In the genomic region with DNA sequence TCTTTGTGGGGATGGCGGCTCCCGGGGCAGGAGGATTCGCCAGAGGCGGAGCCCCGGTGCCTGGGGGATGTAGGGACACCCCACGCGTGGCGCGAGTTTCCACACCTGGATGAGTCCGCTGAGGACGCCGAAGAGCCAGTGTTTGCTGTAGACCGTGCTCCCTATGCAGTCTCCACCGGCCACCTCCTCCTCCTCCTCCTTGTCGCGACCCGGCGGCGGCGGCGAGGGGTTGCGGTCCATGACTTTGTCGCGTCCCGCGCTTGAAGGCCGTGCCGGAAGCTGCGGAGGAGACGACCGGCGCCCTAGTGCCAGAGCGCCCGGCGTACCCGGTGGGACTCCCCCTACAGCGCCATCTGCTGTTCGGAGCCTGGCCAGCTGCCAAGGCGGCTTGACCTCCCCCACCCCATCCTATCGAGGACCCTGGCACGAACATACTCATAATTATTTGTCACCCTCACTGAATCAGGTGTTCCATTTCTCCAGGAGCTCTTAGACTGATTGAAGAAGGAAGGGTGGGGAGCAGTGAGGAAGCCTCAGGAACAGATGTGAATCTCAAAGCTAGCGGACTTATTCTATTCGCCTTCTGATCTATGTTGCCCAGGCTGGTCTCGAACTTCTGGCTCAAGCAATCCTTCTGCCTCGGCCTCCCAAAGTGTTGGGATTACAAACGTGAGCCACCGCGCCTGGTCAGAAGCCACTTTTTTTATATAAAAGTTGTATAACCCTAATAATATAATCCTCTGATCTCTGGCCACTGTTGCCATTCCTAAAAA, we compare ENCODE assay signal across 1 cellular context.
A peak's percentile ranks its signal among the peaks of the same experiment; 100 is the strongest.
TF ChIP-seq lines count a peak whose summit lies in the region.

A gene with protein sequence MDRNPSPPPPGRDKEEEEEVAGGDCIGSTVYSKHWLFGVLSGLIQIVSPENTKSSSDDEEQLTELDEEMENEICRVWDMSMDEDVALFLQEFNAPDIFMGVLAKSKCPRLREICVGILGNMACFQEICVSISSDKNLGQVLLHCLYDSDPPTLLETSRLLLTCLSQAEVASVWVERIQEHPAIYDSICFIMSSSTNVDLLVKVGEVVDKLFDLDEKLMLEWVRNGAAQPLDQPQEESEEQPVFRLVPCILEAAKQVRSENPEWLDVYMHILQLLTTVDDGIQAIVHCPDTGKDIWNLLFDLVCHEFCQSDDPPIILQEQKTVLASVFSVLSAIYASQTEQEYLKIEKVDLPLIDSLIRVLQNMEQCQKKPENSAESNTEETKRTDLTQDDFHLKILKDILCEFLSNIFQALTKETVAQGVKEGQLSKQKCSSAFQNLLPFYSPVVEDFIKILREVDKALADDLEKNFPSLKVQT (minus strand): TSS at position 281 of the 773 bp plus-strand sequence. CDS start 41 bp downstream, at position 240.

TF ChIP-seq in HepG2, 621 proteins besides CTCF, POLR2A, EP300 and RAD21 (continued from another document and continues in another):
- TF ChIP-seq, protein P1, sequence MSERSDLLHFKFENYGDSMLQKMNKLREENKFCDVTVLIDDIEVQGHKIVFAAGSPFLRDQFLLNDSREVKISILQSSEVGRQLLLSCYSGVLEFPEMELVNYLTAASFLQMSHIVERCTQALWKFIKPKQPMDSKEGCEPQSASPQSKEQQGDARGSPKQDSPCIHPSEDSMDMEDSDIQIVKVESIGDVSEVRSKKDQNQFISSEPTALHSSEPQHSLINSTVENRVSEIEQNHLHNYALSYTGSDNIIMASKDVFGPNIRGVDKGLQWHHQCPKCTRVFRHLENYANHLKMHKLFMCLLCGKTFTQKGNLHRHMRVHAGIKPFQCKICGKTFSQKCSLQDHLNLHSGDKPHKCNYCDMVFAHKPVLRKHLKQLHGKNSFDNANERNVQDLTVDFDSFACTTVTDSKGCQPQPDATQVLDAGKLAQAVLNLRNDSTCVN (CRISPR knock-in tag; IDR thresholded peaks at IDR 0.05; ENCODE audit: borderline replicate concordance) = 0 out of 2 replicates have a peak, but pooled peaks have one; percentile 43
- TF ChIP-seq, protein P2, sequence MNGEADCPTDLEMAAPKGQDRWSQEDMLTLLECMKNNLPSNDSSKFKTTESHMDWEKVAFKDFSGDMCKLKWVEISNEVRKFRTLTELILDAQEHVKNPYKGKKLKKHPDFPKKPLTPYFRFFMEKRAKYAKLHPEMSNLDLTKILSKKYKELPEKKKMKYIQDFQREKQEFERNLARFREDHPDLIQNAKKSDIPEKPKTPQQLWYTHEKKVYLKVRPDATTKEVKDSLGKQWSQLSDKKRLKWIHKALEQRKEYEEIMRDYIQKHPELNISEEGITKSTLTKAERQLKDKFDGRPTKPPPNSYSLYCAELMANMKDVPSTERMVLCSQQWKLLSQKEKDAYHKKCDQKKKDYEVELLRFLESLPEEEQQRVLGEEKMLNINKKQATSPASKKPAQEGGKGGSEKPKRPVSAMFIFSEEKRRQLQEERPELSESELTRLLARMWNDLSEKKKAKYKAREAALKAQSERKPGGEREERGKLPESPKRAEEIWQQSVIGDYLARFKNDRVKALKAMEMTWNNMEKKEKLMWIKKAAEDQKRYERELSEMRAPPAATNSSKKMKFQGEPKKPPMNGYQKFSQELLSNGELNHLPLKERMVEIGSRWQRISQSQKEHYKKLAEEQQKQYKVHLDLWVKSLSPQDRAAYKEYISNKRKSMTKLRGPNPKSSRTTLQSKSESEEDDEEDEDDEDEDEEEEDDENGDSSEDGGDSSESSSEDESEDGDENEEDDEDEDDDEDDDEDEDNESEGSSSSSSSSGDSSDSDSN (CRISPR knock-in tag; IDR thresholded peaks at IDR 0.05) = peak; percentile 83
- TF ChIP-seq, protein P3, sequence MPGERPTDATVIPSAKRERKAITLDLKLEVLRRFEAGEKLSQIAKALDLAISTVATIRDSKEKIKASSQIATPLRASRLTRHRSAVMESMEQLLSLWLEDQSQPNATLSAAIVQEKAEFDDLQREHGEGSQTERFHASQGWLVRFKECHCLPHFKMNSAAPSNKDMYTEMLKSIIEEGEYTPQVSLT (CRISPR knock-in tag; IDR thresholded peaks at IDR 0.05; ENCODE audit: borderline replicate concordance, low read depth) = peak; percentile 38; the same call in 1 of the 2 replicates
- TF ChIP-seq TCF12 (IDR thresholded peaks at IDR 0.05) = no peak
- TF ChIP-seq TCF12 (CRISPR knock-in tag; IDR thresholded peaks at IDR 0.05) = peak; percentile 45; the same call in 1 of the 2 replicates
- TF ChIP-seq DR1 (CRISPR knock-in tag; IDR thresholded peaks at IDR 0.05) = peak; percentile 69
- TF ChIP-seq ZNF138 (CRISPR knock-in tag; IDR thresholded peaks at IDR 0.05; ENCODE audit: low read depth) = no peak
- TF ChIP-seq, protein P4, sequence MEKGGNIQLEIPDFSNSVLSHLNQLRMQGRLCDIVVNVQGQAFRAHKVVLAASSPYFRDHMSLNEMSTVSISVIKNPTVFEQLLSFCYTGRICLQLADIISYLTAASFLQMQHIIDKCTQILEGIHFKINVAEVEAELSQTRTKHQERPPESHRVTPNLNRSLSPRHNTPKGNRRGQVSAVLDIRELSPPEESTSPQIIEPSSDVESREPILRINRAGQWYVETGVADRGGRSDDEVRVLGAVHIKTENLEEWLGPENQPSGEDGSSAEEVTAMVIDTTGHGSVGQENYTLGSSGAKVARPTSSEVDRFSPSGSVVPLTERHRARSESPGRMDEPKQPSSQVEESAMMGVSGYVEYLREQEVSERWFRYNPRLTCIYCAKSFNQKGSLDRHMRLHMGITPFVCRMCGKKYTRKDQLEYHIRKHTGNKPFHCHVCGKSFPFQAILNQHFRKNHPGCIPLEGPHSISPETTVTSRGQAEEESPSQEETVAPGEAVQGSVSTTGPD (CRISPR knock-in tag; IDR thresholded peaks at IDR 0.05) = no peak
- TF ChIP-seq, protein P5, sequence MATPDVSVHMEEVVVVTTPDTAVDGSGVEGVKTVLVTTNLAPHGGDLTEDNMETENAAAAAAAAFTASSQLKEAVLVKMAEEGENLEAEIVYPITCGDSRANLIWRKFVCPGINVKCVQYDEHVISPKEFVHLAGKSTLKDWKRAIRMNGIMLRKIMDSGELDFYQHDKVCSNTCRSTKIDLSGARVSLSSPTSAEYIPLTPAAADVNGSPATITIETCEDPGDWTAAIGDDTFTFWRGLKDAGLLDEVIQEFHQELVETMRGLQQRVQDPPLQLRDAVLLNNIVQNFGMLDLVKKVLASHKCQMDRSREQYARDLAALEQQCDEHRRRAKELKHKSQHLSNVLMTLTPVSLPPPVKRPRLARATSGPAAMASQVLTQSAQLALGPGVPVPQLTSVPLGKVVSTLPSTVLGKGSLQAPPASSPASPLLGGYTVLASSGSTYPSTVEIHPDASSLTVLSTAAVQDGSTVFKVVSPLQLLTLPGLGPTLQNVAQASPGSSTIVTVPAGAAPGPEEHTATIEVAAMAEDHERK (CRISPR knock-in tag; IDR thresholded peaks at IDR 0.05; ENCODE audit: low read depth) = no peak; the same call in 1 of the 2 replicates
- TF ChIP-seq KLF6 (CRISPR knock-in tag; IDR thresholded peaks at IDR 0.05) = peak; percentile 63; the same call in 1 of the 2 replicates
- TF ChIP-seq, protein P6, sequence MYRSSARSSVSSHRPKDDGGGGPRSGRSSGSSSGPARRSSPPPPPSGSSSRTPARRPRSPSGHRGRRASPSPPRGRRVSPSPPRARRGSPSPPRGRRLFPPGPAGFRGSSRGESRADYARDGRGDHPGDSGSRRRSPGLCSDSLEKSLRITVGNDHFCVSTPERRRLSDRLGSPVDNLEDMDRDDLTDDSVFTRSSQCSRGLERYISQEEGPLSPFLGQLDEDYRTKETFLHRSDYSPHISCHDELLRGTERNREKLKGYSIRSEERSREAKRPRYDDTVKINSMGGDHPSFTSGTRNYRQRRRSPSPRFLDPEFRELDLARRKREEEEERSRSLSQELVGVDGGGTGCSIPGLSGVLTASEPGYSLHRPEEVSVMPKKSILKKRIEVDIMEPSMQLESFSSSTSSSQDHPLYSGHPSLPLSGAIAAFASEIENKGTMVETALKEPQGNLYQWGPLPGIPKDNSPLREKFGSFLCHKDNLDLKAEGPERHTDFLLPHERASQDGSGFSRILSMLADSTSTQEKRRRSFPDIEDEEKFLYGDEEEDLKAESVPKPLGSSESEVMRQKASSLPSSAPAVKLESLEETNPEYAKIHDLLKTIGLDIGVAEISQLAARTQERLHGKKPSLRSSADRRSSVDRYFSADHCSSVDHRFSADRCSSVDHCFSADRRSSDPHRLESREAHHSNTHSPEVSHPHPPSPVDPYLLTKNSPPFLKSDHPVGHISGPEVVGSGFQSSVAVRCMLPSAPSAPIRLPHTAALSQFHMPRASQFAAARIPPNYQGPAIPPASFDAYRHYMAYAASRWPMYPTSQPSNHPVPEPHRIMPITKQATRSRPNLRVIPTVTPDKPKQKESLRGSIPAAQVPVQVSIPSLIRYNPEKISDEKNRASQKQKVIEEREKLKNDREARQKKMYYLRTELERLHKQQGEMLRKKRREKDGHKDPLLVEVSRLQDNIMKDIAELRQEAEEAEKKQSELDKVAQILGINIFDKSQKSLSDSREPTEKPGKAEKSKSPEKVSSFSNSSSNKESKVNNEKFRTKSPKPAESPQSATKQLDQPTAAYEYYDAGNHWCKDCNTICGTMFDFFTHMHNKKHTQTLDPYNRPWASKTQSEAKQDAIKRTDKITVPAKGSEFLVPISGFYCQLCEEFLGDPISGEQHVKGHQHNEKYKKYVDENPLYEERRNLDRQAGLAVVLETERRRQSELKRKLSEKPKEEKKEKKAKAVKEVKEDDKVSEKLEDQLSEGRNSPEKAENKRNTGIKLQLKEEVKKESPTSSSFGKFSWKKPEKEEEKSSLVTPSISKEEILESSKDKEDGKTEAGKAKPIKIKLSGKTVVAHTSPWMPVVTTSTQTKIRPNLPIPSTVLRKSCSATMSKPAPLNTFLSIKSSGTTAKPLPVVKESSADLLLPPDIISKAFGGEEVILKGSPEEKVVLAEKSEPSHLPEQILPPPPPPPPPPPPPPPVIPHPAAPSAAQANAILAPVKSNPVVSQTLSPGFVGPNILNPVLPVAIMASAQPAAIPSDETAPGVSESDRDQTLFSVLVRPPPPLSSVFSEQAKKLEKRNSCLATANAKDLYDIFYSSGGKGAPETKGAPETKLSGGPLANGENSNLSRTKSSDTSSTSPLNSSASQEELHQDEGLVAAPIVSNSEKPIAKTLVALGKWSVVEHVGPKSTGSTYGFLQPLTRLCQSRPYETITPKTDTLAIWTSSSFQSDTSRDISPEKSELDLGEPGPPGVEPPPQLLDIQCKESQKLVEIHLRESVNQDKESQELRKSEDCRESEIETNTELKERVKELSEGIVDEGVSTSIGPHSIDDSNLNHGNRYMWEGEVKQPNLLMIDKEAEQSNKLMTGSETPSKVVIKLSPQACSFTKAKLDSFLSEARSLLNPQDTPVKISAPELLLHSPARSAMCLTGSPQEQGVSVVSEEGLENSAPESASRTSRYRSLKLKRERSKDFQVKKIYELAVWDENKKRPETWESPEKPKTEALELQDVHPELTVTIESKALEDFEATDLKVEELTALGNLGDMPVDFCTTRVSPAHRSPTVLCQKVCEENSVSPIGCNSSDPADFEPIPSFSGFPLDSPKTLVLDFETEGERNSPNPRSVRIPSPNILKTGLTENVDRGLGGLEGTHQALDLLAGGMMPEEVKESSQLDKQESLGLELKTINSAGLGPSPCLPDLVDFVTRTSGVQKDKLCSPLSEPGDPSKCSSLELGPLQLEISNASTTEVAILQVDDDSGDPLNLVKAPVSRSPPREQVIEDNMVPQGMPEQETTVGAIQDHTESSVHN (CRISPR knock-in tag; IDR thresholded peaks at IDR 0.05) = peak; percentile 56; the same call in 1 of the 2 replicates
- TF ChIP-seq FIP1L1 (IDR thresholded peaks at IDR 0.05; ENCODE audit: borderline replicate concordance, insufficient read depth, low read depth, low read length) = no peak
- no peak for TF ChIP-seq ZFP41 (CRISPR knock-in tag; IDR thresholded peaks at IDR 0.05; ENCODE audit: borderline replicate concordance)
- no peak for TF ChIP-seq EZH2 (conservative IDR thresholded peaks at IDR 0.05; ENCODE audit: low read depth, low read length)
- TF ChIP-seq ZNF644 (CRISPR knock-in tag; IDR thresholded peaks at IDR 0.05; ENCODE audit: low read depth) = peak; percentile 42; the same call in 1 of the 2 replicates
- TF ChIP-seq MAFK (conservative IDR thresholded peaks at IDR 0.05 in 1 of 2, IDR thresholded peaks at IDR 0.05 in 1 of 2; ENCODE audit: low read length in 2 of 2) = no peak
- TF ChIP-seq HOXA9 (CRISPR knock-in tag; IDR thresholded peaks at IDR 0.05; ENCODE audit: borderline replicate concordance) = no peak
- TF ChIP-seq ZNF10 (CRISPR knock-in tag; IDR thresholded peaks at IDR 0.05; ENCODE audit: borderline replicate concordance, low read depth) = no peak
- TF ChIP-seq ZNF446 (CRISPR knock-in tag; IDR thresholded peaks at IDR 0.05) = no peak
- no peak for TF ChIP-seq NCOR1 (IDR thresholded peaks at IDR 0.05; ENCODE audit: borderline replicate concordance, low read length)
- TF ChIP-seq XBP1 (CRISPR knock-in tag; IDR thresholded peaks at IDR 0.05) = no peak
- TF ChIP-seq HOXA5 (CRISPR knock-in tag; IDR thresholded peaks at IDR 0.05) = 0 out of 2 replicates have a peak, but pooled peaks have one; percentile 42
- no peak for TF ChIP-seq ZNF572 (CRISPR knock-in tag; IDR thresholded peaks at IDR 0.05)
- TF ChIP-seq KDM2A (CRISPR knock-in tag; IDR thresholded peaks at IDR 0.05; ENCODE audit: borderline replicate concordance, low read depth) = peak; percentile 97
- TF ChIP-seq ETV5 (CRISPR knock-in tag; IDR thresholded peaks at IDR 0.05; ENCODE audit: borderline replicate concordance) = peak; percentile 93
- TF ChIP-seq ZNF260 (CRISPR knock-in tag; IDR thresholded peaks at IDR 0.05; ENCODE audit: borderline replicate concordance, low read depth) = no peak
- TF ChIP-seq, protein P7, sequence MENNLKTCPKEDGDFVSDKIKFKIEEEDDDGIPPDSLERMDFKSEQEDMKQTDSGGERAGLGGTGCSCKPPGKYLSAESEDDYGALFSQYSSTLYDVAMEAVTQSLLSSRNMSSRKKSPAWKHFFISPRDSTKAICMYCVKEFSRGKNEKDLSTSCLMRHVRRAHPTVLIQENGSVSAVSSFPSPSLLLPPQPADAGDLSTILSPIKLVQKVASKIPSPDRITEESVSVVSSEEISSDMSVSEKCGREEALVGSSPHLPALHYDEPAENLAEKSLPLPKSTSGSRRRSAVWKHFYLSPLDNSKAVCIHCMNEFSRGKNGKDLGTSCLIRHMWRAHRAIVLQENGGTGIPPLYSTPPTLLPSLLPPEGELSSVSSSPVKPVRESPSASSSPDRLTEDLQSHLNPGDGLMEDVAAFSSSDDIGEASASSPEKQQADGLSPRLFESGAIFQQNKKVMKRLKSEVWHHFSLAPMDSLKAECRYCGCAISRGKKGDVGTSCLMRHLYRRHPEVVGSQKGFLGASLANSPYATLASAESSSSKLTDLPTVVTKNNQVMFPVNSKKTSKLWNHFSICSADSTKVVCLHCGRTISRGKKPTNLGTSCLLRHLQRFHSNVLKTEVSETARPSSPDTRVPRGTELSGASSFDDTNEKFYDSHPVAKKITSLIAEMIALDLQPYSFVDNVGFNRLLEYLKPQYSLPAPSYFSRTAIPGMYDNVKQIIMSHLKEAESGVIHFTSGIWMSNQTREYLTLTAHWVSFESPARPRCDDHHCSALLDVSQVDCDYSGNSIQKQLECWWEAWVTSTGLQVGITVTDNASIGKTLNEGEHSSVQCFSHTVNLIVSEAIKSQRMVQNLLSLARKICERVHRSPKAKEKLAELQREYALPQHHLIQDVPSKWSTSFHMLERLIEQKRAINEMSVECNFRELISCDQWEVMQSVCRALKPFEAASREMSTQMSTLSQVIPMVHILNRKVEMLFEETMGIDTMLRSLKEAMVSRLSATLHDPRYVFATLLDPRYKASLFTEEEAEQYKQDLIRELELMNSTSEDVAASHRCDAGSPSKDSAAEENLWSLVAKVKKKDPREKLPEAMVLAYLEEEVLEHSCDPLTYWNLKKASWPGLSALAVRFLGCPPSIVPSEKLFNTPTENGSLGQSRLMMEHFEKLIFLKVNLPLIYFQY (CRISPR knock-in tag; IDR thresholded peaks at IDR 0.05; ENCODE audit: borderline replicate concordance) = 0 out of 2 replicates have a peak, but pooled peaks have one; percentile 64
- no peak for TF ChIP-seq KLF15 (CRISPR knock-in tag; IDR thresholded peaks at IDR 0.05; ENCODE audit: borderline replicate concordance)
- no peak for TF ChIP-seq TP53 (CRISPR knock-in tag; conservative IDR thresholded peaks at IDR 0.05)
- peak; percentile 42 for TF ChIP-seq ZNF781 (CRISPR knock-in tag; IDR thresholded peaks at IDR 0.05; ENCODE audit: borderline replicate concordance, not compliant biosample characterization)
- no peak for TF ChIP-seq ZNF607 (CRISPR knock-in tag; IDR thresholded peaks at IDR 0.05; ENCODE audit: borderline replicate concordance)
